ENCODE assay signal across 1 cellular context in genomic region chr7:128030999-128031681, GRCh38.
TF ChIP-seq lines count a peak whose summit lies in the region.

A gene with protein sequence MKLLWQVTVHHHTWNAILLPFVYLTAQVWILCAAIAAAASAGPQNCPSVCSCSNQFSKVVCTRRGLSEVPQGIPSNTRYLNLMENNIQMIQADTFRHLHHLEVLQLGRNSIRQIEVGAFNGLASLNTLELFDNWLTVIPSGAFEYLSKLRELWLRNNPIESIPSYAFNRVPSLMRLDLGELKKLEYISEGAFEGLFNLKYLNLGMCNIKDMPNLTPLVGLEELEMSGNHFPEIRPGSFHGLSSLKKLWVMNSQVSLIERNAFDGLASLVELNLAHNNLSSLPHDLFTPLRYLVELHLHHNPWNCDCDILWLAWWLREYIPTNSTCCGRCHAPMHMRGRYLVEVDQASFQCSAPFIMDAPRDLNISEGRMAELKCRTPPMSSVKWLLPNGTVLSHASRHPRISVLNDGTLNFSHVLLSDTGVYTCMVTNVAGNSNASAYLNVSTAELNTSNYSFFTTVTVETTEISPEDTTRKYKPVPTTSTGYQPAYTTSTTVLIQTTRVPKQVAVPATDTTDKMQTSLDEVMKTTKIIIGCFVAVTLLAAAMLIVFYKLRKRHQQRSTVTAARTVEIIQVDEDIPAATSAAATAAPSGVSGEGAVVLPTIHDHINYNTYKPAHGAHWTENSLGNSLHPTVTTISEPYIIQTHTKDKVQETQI (minus strand): TSS chr7:128031437. CDS start chr7:128030640, 797 bp downstream.

TF ChIP-seq in GM12878, 131 proteins besides CTCF, POLR2A, EP300 and RAD21 (continued from another document):
- TF ChIP-seq MLLT1 (IDR thresholded peaks at IDR 0.05) (no peak), ZNF217 (IDR thresholded peaks at IDR 0.05) (no peak)
